ENCODE assay signal across 1 cellular context in the genomic region with DNA sequence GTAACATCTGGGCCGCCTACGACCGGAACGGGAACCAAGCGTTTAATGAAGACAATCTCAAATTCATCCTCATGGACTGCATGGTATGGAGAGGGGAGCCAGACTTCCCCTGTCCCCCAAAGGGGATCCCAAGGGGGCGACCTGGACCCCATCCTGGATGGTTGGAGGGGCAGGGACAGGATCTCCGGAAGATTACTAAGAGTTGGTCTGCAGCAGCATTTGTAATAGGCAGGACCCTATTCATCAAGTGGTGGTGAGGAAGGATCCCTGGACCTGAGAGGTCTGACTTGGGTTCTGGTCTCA.
TF ChIP-seq lines count a peak whose summit lies in the region.

No MANE protein-coding gene starts in this region.

TF ChIP-seq in endothelial cell of umbilical vein, 7 proteins besides CTCF, POLR2A, EP300 and RAD21:
- TF ChIP-seq, protein P1, sequence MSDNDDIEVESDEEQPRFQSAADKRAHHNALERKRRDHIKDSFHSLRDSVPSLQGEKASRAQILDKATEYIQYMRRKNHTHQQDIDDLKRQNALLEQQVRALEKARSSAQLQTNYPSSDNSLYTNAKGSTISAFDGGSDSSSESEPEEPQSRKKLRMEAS (IDR thresholded peaks at IDR 0.05; ENCODE audit: insufficient read depth, insufficient read length), result no peak
- TF ChIP-seq POLR2AphosphoS5 (IDR thresholded peaks at IDR 0.05; ENCODE audit: insufficient read depth, low read depth, low read length) (no peak), FOS (IDR thresholded peaks at IDR 0.05; ENCODE audit: borderline replicate concordance, insufficient read depth, low read length) (no peak), MYC (IDR thresholded peaks at IDR 0.05; ENCODE audit: low read depth, low read length) (no peak), EZH2 (IDR thresholded peaks at IDR 0.05; ENCODE audit: borderline replicate concordance, low read depth, low read length, severe bottlenecking) (no peak)
